In the genomic region with DNA sequence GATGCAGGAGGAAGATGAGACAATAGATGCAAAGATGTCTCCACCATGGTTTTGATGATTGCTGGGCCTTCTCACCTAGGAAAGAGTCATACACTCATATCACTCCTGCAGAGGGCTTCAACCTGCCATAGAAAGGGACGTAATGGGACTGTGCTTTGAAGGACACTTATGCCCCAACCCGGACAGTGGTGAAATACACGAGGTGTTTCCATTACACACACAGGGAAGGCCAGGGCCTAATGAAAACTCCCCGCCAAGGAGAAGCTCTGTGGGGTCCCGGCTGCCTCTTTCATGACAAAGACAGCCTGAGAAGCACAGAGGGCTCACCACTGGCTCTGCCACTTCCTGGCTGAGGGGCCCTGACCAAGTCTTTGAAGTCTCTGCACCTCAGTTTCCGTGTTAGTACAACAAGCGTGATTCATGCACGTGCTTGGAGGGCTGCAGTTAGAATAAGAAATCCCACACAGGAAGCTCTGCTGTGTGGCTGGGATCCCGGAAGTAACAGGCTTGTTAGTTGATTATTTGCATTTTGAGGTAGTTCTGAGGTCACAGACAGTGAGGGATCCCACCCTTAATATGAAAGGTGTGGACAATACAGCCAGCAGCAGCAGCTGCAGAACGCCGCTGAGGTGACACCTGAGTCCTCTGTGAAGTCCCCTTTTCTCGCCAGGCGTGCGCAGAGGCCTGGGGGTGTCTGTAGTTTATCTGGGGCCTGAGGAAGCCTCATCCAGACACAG, we compare ENCODE assay signal across 8 cellular contexts.
DNase-seq lines count a peak whose midpoint lies in the region; ATAC-seq and TF ChIP-seq lines count a peak whose summit lies in the region.

No MANE protein-coding gene starts in this region.

- CTCF ChIA-PET in Calu3 (lab: Charles Lee) = interaction anchor here (1.0 kb wide), 1 partner anchor 13 kb away, joined by 3 read pairs; no protein-coding TSS in a partner anchor

- peaks cover 10% of the 10 kb centered on the region for H3K4me1 Mint-ChIP-seq in Calu3 (ENCODE audit: low read depth, unreplicated experiment)
- peaks cover 34% of the 10 kb centered on the region for H3K4me1 Mint-ChIP-seq in activated T-helper 1 cell treated with anti-CD3 and anti-CD28 coated beads, Interleukin-12 subunit alpha, Interleukin-12 subunit beta, Interleukin-2, Interleukin-4 antibody, amounts not matched to agents 30 ng/mL and 10 ng/mL and 1 ng/mL, durations not matched to agents 14 hours and 24 hours and 36 hours (ENCODE audit: low read depth)

- intact Hi-C loops in Calu3 (cut with micrococcal nuclease; ENCODE audit: unreplicated experiment) (no loop called here), dorsolateral prefrontal cortex (cut with DNase I) (no loop called here)
- intact Hi-C loops in activated T-helper 1 cell treated with anti-CD3 and anti-CD28 coated beads, Interleukin-12 subunit alpha, Interleukin-12 subunit beta, Interleukin-2, Interleukin-4 antibody, amounts not matched to agents 30 ng/mL and 10 ng/mL and 1 ng/mL, durations not matched to agents 14 hours and 24 hours and 36 hours (cut with micrococcal nuclease) = loop anchor here (2.0 kb wide), 1 partner anchor 20 kb away; no protein-coding TSS in a partner anchor

- H3K27me3 ChIP-seq in dorsolateral prefrontal cortex = no peaks in the 10 kb centered on the region

- no peak overlapping the region for H3K27ac Mint-ChIP-seq in Calu3 (ENCODE audit: unreplicated experiment)
- H3K27ac Mint-ChIP-seq in activated T-helper 1 cell treated with anti-CD3 and anti-CD28 coated beads, Interleukin-12 subunit alpha, Interleukin-12 subunit beta, Interleukin-2, Interleukin-4 antibody, amounts not matched to agents 30 ng/mL and 10 ng/mL and 1 ng/mL, durations not matched to agents 14 hours and 24 hours and 36 hours = peak overlapping the region; percentile 59

- no peaks in the 10 kb centered on the region for H3K9me3 Mint-ChIP-seq in Calu3 (ENCODE audit: low read depth, unreplicated experiment)
- no peaks in the 10 kb centered on the region for H3K9me3 Mint-ChIP-seq in activated T-helper 1 cell treated with anti-CD3 and anti-CD28 coated beads, Interleukin-12 subunit alpha, Interleukin-12 subunit beta, Interleukin-2, Interleukin-4 antibody, amounts not matched to agents 30 ng/mL and 10 ng/mL and 1 ng/mL, durations not matched to agents 14 hours and 24 hours and 36 hours

- ATAC-seq in GM21619 (IDR thresholded peaks at IDR 0.05; ENCODE audit: unreplicated experiment) = peak; percentile 87

- no TSS peak for BruUV-seq in Calu3 (replicated peaks; lab: Mats Ljungman, UMichigan)

- no peak overlapping the region for H3K27ac ChIP-seq in dorsolateral prefrontal cortex

- TF ChIP-seq CTCF in Calu3 (IDR thresholded peaks at IDR 0.05; ENCODE audit: unreplicated experiment) (no peak), dorsolateral prefrontal cortex (IDR thresholded peaks at IDR 0.05 in 54 of 56, conservative IDR thresholded peaks at IDR 0.05 in 2 of 56; ENCODE audit: low read depth in 1 of 56, partially characterized antibody in 56 of 56) (no peak)

- H3K36me3 Mint-ChIP-seq in Calu3 (ENCODE audit: insufficient read depth, unreplicated experiment) = no peaks in the 10 kb centered on the region
- H3K36me3 Mint-ChIP-seq in activated T-helper 1 cell treated with anti-CD3 and anti-CD28 coated beads, Interleukin-12 subunit alpha, Interleukin-12 subunit beta, Interleukin-2, Interleukin-4 antibody, amounts not matched to agents 30 ng/mL and 10 ng/mL and 1 ng/mL, durations not matched to agents 14 hours and 24 hours and 36 hours (ENCODE audit: low read depth) = peaks cover 2% of the 10 kb centered on the region

- H3K4me3 ChIP-seq in dorsolateral prefrontal cortex = no peak overlapping the region

- no peak overlapping the region for H3K4me3 Mint-ChIP-seq in Calu3 (ENCODE audit: low read depth, unreplicated experiment)
- peak overlapping the region; percentile 2 for H3K4me3 Mint-ChIP-seq in activated T-helper 1 cell treated with anti-CD3 and anti-CD28 coated beads, Interleukin-12 subunit alpha, Interleukin-12 subunit beta, Interleukin-2, Interleukin-4 antibody, amounts not matched to agents 30 ng/mL and 10 ng/mL and 1 ng/mL, durations not matched to agents 14 hours and 24 hours and 36 hours

- peak; percentile 9 for DNase-seq in Calu3
- peak; percentile 31 to 69 for DNase-seq in NCI-H526 (lab: John Stamatoyannopoulos, UW)
- DNase-seq in activated T-helper 1 cell treated with anti-CD3 and anti-CD28 coated beads, Interleukin-12 subunit alpha, Interleukin-12 subunit beta, Interleukin-2, Interleukin-4 antibody, amounts not matched to agents 30 ng/mL and 10 ng/mL and 1 ng/mL, durations not matched to agents 14 hours and 24 hours and 36 hours (ENCODE audit: low spot score) = peak; percentile 34
- peak; percentile 15 to 55 (median 30) for DNase-seq in stimulated activated CD4-positive, alpha-beta T cell treated with anti-CD3 and anti-CD28 coated beads, Interleukin-1b, Interleukin-23, amount 100 ng/mL, for 24 hours (ENCODE audit: low read depth in 4 of 4, low spot score in 1 of 4)
- no peak for DNase-seq in NCI-H1105 (lab: John Stamatoyannopoulos, UW)
- no peak for DNase-seq in hypothalamus (lab: John Stamatoyannopoulos, UW)
- DNase-seq in dorsolateral prefrontal cortex = no peak

- no peaks in the 10 kb centered on the region for H3K27me3 Mint-ChIP-seq in Calu3 (ENCODE audit: unreplicated experiment)
- H3K27me3 Mint-ChIP-seq in activated T-helper 1 cell treated with anti-CD3 and anti-CD28 coated beads, Interleukin-12 subunit alpha, Interleukin-12 subunit beta, Interleukin-2, Interleukin-4 antibody, amounts not matched to agents 30 ng/mL and 10 ng/mL and 1 ng/mL, durations not matched to agents 14 hours and 24 hours and 36 hours (ENCODE audit: insufficient read depth) = no peaks in the 10 kb centered on the region

Comparison
In these comparisons a context has a peak if more than half of its experiments do, and no peak if none do; other contexts are left out.
1. DNase-seq: peak in Calu3 (single experiment), NCI-H526 (2 of 2), activated T-helper 1 cell treated with anti-CD3 and anti-CD28 coated beads, Interleukin-12 subunit alpha, Interleukin-12 subunit beta, Interleukin-2, Interleukin-4 antibody, amounts not matched to agents 30 ng/mL and 10 ng/mL and 1 ng/mL, durations not matched to agents 14 hours and 24 hours and 36 hours (single experiment) and stimulated activated CD4-positive, alpha-beta T cell treated with anti-CD3 and anti-CD28 coated beads, Interleukin-1b, Interleukin-23, amount 100 ng/mL, for 24 hours (4 of 4); none in NCI-H1105 (single experiment), hypothalamus (0 of 51) and dorsolateral prefrontal cortex (0 of 10).